ENCODE assay signal across 8 cellular contexts in genomic region chr11:78189851-78190250, GRCh38. TPM values are rescaled to one million over a fixed set of nuclear protein-coding genes. Genes with fewer than 3 reads are reported as not detected.
DNase-seq lines count a peak whose midpoint lies in the region; ATAC-seq and TF ChIP-seq lines count a peak whose summit lies in the region.

No MANE protein-coding gene starts in this region.

- H3K27ac Mint-ChIP-seq in MCF 10A (ENCODE audit: low read depth, unreplicated experiment) (peak overlapping the region; percentile 13), natural killer cell (peak overlapping the region in 1 of 2 donors; percentile 93)

- no TSS peak for BruUV-seq in MCF 10A (replicated peaks; lab: Mats Ljungman, UMichigan)

- H3K27me3 Mint-ChIP-seq in MCF 10A (ENCODE audit: insufficient read depth, unreplicated experiment), result no peaks in the 10 kb centered on the region
- no peaks in the 10 kb centered on the region for H3K27me3 Mint-ChIP-seq in natural killer cell (ENCODE audit: low read depth in 2 of 2)

- H3K27me3 ChIP-seq in ACC112 (ENCODE audit: insufficient read depth, low read length) (no peaks in the 10 kb centered on the region), HUES6 (ENCODE audit: control insufficient read depth, insufficient read depth, low read length) (no peaks in the 10 kb centered on the region)

- intact Hi-C loops in MCF 10A (cut with micrococcal nuclease) (loop anchor here (5.0 kb wide), 1 partner anchor 368 kb away; the partner anchor contains the start of genes AAMDC and RSF1), natural killer cell (cut with micrococcal nuclease) (loop anchor here (2.0 kb wide), 1 partner anchor 13 kb away; no protein-coding TSS in a partner anchor)

- H3K4me1 Mint-ChIP-seq in MCF 10A (ENCODE audit: insufficient read depth, unreplicated experiment), result peaks cover 48% of the 10 kb centered on the region
- peaks cover 29 to 50% of the 10 kb centered on the region in 2 donors for H3K4me1 Mint-ChIP-seq in natural killer cell

- H3K4me3 ChIP-seq in ACC112 (ENCODE audit: low read depth, low read length), result peak overlapping the region; percentile 86
- peak overlapping the region; percentile 90 for H3K4me3 ChIP-seq in HUES6 (ENCODE audit: low read depth, low read length)

- no peaks in the 10 kb centered on the region for H3K9me3 Mint-ChIP-seq in MCF 10A (ENCODE audit: unreplicated experiment)
- no peaks in the 10 kb centered on the region for H3K9me3 Mint-ChIP-seq in natural killer cell

- DNase-seq in MCF 10A (ENCODE audit: unreplicated experiment) (no peak), natural killer cell (no peak), NCI-H526 treated with DMSO at 0.1 percent for 48 hours (lab: John Stamatoyannopoulos, UW) (no peak)

- H3K36me3 ChIP-seq in ACC112 (ENCODE audit: insufficient read depth, low read length) (0 out of 2 replicates have a peak, but pooled peaks cover 3% of the 10 kb centered on the region), HUES6 (ENCODE audit: control insufficient read depth, insufficient read depth, low read length) (no peaks in the 10 kb centered on the region)

- no peaks in the 10 kb centered on the region for H3K9me3 ChIP-seq in HUES6 (ENCODE audit: control insufficient read depth, insufficient read depth, low read depth, low read length)

- no peak for TF ChIP-seq CTCF in MCF 10A (IDR thresholded peaks at IDR 0.05; ENCODE audit: unreplicated experiment)
- TF ChIP-seq CTCF in natural killer cell (IDR thresholded peaks at IDR 0.05), result no peak

- CTCF ChIA-PET in MCF 10A (lab: Yijun Ruan, JAX), result interaction anchor here (1.4 kb wide), 1 partner anchor 242 kb away, joined by 5 read pairs; no protein-coding TSS in a partner anchor

- H3K4me3 Mint-ChIP-seq in MCF 10A (ENCODE audit: unreplicated experiment), result peak overlapping the region; percentile 100
- H3K4me3 Mint-ChIP-seq in natural killer cell, result peak overlapping the region; percentile 99

- ATAC-seq in natural killer cell, result no peak
- no peak for ATAC-seq in GM19452 (IDR thresholded peaks at IDR 0.05; ENCODE audit: unreplicated experiment)
- ATAC-seq in HG03469 (IDR thresholded peaks at IDR 0.05; ENCODE audit: unreplicated experiment), result no peak
- no peak for ATAC-seq in GM21825 (IDR thresholded peaks at IDR 0.05; ENCODE audit: unreplicated experiment)

- H3K4me1 ChIP-seq in ACC112 (ENCODE audit: control insufficient read depth, insufficient read depth, low read length, unreplicated experiment), result peaks cover 46% of the 10 kb centered on the region
- peaks cover 14% of the 10 kb centered on the region for H3K4me1 ChIP-seq in HUES6 (ENCODE audit: control insufficient read depth, insufficient read depth, low read length)

- POLR2A ChIA-PET in MCF 10A (lab: Yijun Ruan, JAX), result interaction anchor here (1.0 to 6.0 kb wide), 4 partner anchors 38 to 229 kb away, joined by 3 to 50 read pairs (median 10); partner anchors contain the start of genes ALG8 and GAB2

- H3K27ac ChIP-seq in ACC112 (ENCODE audit: low read depth, low read length) (no peak overlapping the region), HUES6 (ENCODE audit: low read depth, low read length) (no peak overlapping the region)

- no peak overlapping the region for H3K9ac ChIP-seq in HUES6 (ENCODE audit: low read length)

- H3K36me3 Mint-ChIP-seq in MCF 10A (ENCODE audit: insufficient read depth, unreplicated experiment) (peaks cover 16% of the 10 kb centered on the region), natural killer cell (no peaks in the 10 kb centered on the region)

- H3K79me2 ChIP-seq in ACC112 (ENCODE audit: control insufficient read depth, insufficient read depth, low read length, unreplicated experiment), result peaks cover 70% of the 10 kb centered on the region

- no peak overlapping the region for H2AFZ ChIP-seq in ACC112 (ENCODE audit: low read length, unreplicated experiment)

RNA-seq across cellular contexts. Expression of gene USP35, which starts 1.1 kb away (rescaled TPM):
- 6.7 and 10.3 TPM in 2 replicates for total RNA-seq in MCF 10A (2022)
- total RNA-seq in natural killer cell, result 1 to 10 TPM; 6.1 to 8.5 (median 8.1) TPM

RNA-seq across cellular contexts. Expression of gene KCTD21, which starts 1.4 kb away (rescaled TPM):
- total RNA-seq in MCF 10A (2022), result 10.2 and 11.3 TPM in 2 replicates
- 1 to 10 TPM; 1.7 to 2.7 (median 2.2) TPM for total RNA-seq in natural killer cell

RNA-seq across cellular contexts. Expression of gene ALG8, which starts 50.4 kb away (rescaled TPM):
- total RNA-seq in MCF 10A (2022) (33.8 and 37.2 TPM in 2 replicates), natural killer cell (10 to 100 TPM; 19.2 to 20.1 (median 19.8) TPM)
